In the genomic region with DNA sequence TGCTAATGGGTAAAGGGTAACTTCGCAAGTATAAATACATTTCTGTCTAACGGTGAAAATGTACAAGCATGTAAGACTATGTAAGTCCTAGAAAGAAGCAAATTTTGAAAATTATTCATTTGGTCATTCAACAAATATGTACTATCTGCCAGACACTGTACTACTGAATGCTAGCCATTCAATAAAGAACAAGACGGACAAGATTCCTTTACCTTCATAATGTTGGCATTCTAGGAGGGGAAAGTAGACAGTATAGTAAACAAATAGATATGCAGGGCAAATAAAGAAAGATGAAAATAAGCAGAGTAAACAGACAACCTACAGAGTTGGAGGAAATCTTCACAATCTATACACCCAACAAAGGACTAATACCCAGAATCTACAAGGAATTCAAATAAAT, we compare ENCODE assay signal across 8 cellular contexts. TPM values are rescaled to one million over a fixed set of nuclear protein-coding genes. Genes with fewer than 3 reads are reported as not detected.
"Had no signal": no experiment of that assay in that cellular context is flagged by ENCODE, and none has a peak within 500 bp of the region (broad histone marks: within the 10 kb centered on the region; RNA-seq: fewer than 3 reads in every experiment).

No MANE protein-coding gene starts in this region.

- H3K9ac ChIP-seq: GM23248 had no signal

- DNase-seq: GM23248, GOT3, H7, HFFc6, IMR-90 had no signal

- H3K27ac ChIP-seq: GM23248, HL-60 had no signal

- H3K4me3 ChIP-seq: GM23248, HAP-1, K562 had no signal

- H3K4me1 ChIP-seq: HAP-1 had no signal

- H2AFZ ChIP-seq: GM23248 had no signal

- H3K36me3 ChIP-seq: HAP-1 had no signal

- H3K9me3 ChIP-seq: HAP-1 had no signal

RNA-seq across cellular contexts. Expression of a gene that starts 32.7 kb away (rescaled TPM):
- polyA plus RNA-seq: GM23248 had no signal
